21 cellular contexts compared by ENCODE assay signal in the genomic region with DNA sequence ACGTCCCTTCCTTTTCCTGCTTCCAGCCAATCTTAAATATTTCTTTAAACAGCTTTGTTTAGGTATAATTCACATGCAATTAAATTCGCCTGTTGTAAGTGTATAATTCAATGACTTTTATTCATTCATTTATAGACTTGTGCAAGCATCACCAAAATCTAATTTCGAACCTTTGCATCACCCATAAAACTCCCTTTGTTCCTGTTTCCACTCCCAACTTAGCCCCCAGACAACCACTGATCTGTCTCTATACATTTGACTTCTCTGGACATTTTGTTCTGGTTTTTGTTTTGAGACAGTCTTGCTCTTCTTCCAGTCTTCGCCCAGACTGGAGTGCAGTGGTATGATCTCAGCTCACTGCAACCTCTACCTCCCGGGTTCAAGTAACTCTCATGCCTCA.
"Had no signal": no experiment of that assay in that cellular context is flagged by ENCODE, and none has a peak within 500 bp of the region (broad histone marks: within the 10 kb centered on the region; RNA-seq: fewer than 3 reads in every experiment).

No MANE protein-coding gene starts in this region.

- H3K4me3 Mint-ChIP-seq: activated naive CD4-positive, alpha-beta T cell treated with anti-CD3 and anti-CD28 coated beads for 36 hours; activated naive CD8-positive, alpha-beta T cell treated with anti-CD3 and anti-CD28 coated beads, Interleukin-2, amount 10 ng/mL, durations not matched to agents 7 days and 5 days; activated T-cell treated with anti-CD3 and anti-CD28 coated beads, Interleukin-2, amount 50 U/mL, for 72 hours; naive thymus-derived CD4-positive, alpha-beta T cell; T-cell; T-helper 2 cell treated with Interferon-gamma antibody and Interleukin-4, amounts not matched to agents 5 μg/mL and 100 μg/mL, for 36 hours had no signal

- H3K27ac Mint-ChIP-seq: activated naive CD4-positive, alpha-beta T cell treated with anti-CD3 and anti-CD28 coated beads for 36 hours; activated naive CD8-positive, alpha-beta T cell treated with anti-CD3 and anti-CD28 coated beads, Interleukin-2, amount 10 ng/mL, durations not matched to agents 7 days and 5 days; naive thymus-derived CD4-positive, alpha-beta T cell; T-cell; T-helper 2 cell treated with Interferon-gamma antibody and Interleukin-4, amounts not matched to agents 5 μg/mL and 100 μg/mL, for 36 hours had no signal

- FAIRE-seq: bronchial epithelial cell, TTC549 had no signal

- H3K36me3 ChIP-seq: heart right ventricle, lower lobe of right lung, prostate gland, thoracic aorta, upper lobe of left lung had no signal

- DNase-seq: activated CD4-positive, alpha-beta T cell treated with anti-CD3 and anti-CD28 coated beads, Interleukin-2, amount 50 U/mL, for 48 hours; activated CD8-positive, alpha-beta memory T cell treated with anti-CD3 and anti-CD28 coated beads, Interleukin-2, amount 50 U/mL, for 48 hours; activated effector memory CD4-positive, alpha-beta T cell treated with Interleukin-2 at 50 U/mL for 16 hours; activated naive CD4-positive, alpha-beta T cell treated with anti-CD3 and anti-CD28 coated beads for 36 hours; activated naive CD8-positive, alpha-beta T cell treated with anti-CD3 and anti-CD28 coated beads, Interleukin-2, amount 10 ng/mL, durations not matched to agents 7 days and 5 days; activated T-cell treated with anti-CD3 and anti-CD28 coated beads, Interleukin-2, amount 50 U/mL, for 72 hours; amniotic stem cell; cortex of kidney; heart right ventricle; lower lobe of right lung; naive thymus-derived CD4-positive, alpha-beta T cell; stimulated activated CD4-positive, alpha-beta T cell treated with anti-CD3 and anti-CD28 coated beads, Interleukin-4, amount 100 ng/mL, for 1 hour; stimulated activated naive CD4-positive, alpha-beta T cell treated with Interleukin-2 at 50 U/mL for 16 hours; T-cell; upper lobe of left lung had no signal

- ATAC-seq: activated T-cell treated with anti-CD3 and anti-CD28 coated beads, Interleukin-2, amount 50 U/mL, for 72 hours; heart right ventricle; left lobe of liver; lower lobe of right lung; naive thymus-derived CD4-positive, alpha-beta T cell; T-cell had no signal

- H3K4me1 ChIP-seq: prostate gland, upper lobe of left lung had no signal

- H3K36me3 Mint-ChIP-seq: activated naive CD8-positive, alpha-beta T cell treated with anti-CD3 and anti-CD28 coated beads, Interleukin-2, amount 10 ng/mL, durations not matched to agents 7 days and 5 days; naive thymus-derived CD4-positive, alpha-beta T cell; T-cell had no signal

- H3K27me3 ChIP-seq: heart right ventricle, upper lobe of left lung had no signal

- H3K4me3 ChIP-seq: heart right ventricle, lower lobe of right lung, prostate gland, thoracic aorta, upper lobe of left lung had no signal

- H3K27me3 Mint-ChIP-seq: T-cell had no signal

- H3K27ac ChIP-seq: heart right ventricle, lower lobe of right lung, prostate gland, thoracic aorta, upper lobe of left lung had no signal

- H3K4me1 Mint-ChIP-seq: activated naive CD8-positive, alpha-beta T cell treated with anti-CD3 and anti-CD28 coated beads, Interleukin-2, amount 10 ng/mL, durations not matched to agents 7 days and 5 days had no signal

- H3K9me3 ChIP-seq: lower lobe of right lung, prostate gland, thoracic aorta, upper lobe of left lung had no signal

- H3K9me3 Mint-ChIP-seq: activated naive CD4-positive, alpha-beta T cell treated with anti-CD3 and anti-CD28 coated beads for 36 hours; activated naive CD8-positive, alpha-beta T cell treated with anti-CD3 and anti-CD28 coated beads, Interleukin-2, amount 10 ng/mL, durations not matched to agents 7 days and 5 days; activated T-cell treated with anti-CD3 and anti-CD28 coated beads, Interleukin-2, amount 50 U/mL, for 72 hours; naive thymus-derived CD4-positive, alpha-beta T cell; T-cell; T-helper 2 cell treated with Interferon-gamma antibody and Interleukin-4, amounts not matched to agents 5 μg/mL and 100 μg/mL, for 36 hours had no signal
